Comparison of ENCODE assay signal across 14 cellular contexts in genomic region chr17:29744121-29744520, GRCh38.
DNase-seq lines count a peak whose midpoint lies in the region; ATAC-seq and TF ChIP-seq lines count a peak whose summit lies in the region.
"Had no signal": no experiment of that assay in that cellular context is flagged by ENCODE, and none has a peak within 500 bp of the region (broad histone marks: within the 10 kb centered on the region; RNA-seq: fewer than 3 reads in every experiment).

No MANE protein-coding gene starts in this region.

- no peak overlapping the region for H3K4ac ChIP-seq in neuronal stem cell (ENCODE audit: low read length)

- no peak for TF ChIP-seq POLR2A in heart left ventricle (IDR thresholded peaks at IDR 0.05)

- no peak overlapping the region for H3K23ac ChIP-seq in neuronal stem cell (ENCODE audit: low read depth, low read length, poor library complexity)

- H3K4me1 Mint-ChIP-seq in IgD-negative memory B cell: peaks cover 61 to 76% (median 62%) of the 10 kb centered on the region in 3 donors

- peak overlapping the region; percentile 76 for H3K18ac ChIP-seq in neuronal stem cell (ENCODE audit: low read length)

- no peak overlapping the region for H2BK15ac ChIP-seq in neuronal stem cell (ENCODE audit: low read length)

- H4K8ac ChIP-seq in neuronal stem cell (ENCODE audit: low read depth, low read length): no peak overlapping the region

- H3K27me3 ChIP-seq in A673 (replicated peaks; ENCODE audit: insufficient read depth, low read depth, low read length, poor library complexity) (no peaks in the 10 kb centered on the region), heart left ventricle (no peaks in the 10 kb centered on the region), neuronal stem cell (ENCODE audit: control insufficient read depth in 3 of 3, insufficient read depth in 3 of 3, low read depth in 1 of 3, low read length in 3 of 3) (no peaks in the 10 kb centered on the region)

- H3K27me3 Mint-ChIP-seq in IgD-negative memory B cell: no peaks in the 10 kb centered on the region
- H3K27me3 Mint-ChIP-seq: activated naive CD8-positive, alpha-beta T cell treated with anti-CD3 and anti-CD28 coated beads, Interleukin-2, amount 10 ng/mL, durations not matched to agents 7 days and 5 days; central memory CD8-positive, alpha-beta T cell; stimulated activated naive CD8-positive, alpha-beta T cell treated with anti-CD3 and anti-CD28 coated beads, Interleukin-15, amount 100 ng/mL, for 72 hours had no signal

- peak overlapping the region; percentile 27 for H3K27ac ChIP-seq in A673 (ENCODE audit: low read depth, low read length, poor library complexity, severe bottlenecking)
- H3K27ac ChIP-seq in heart left ventricle: peak overlapping the region; percentile 36 to 86 (median 80)
- no peak overlapping the region for H3K27ac ChIP-seq in neuronal stem cell (replicated peaks; ENCODE audit: low read length)

- no peak for TF ChIP-seq CTCF in A673 (conservative IDR thresholded peaks at IDR 0.05; ENCODE audit: low read depth, low read length)
- TF ChIP-seq CTCF in heart left ventricle (IDR thresholded peaks at IDR 0.05): no peak

- 48 to 66% (median 60%) methylated on average over 9 to 10 of the region's 10 CpGs for WGBS in heart left ventricle, 4 donors
- WGBS in neuronal stem cell (ENCODE audit: extremely low coverage in 2 of 2, insufficient read length in 2 of 2, insufficient replicate concordance in 1 of 2), 2 donors: no CpG with 5 or more reads among the region's 10 CpGs

- H3K9me3 Mint-ChIP-seq in IgD-negative memory B cell: no peaks in the 10 kb centered on the region
- H3K9me3 Mint-ChIP-seq: activated naive CD8-positive, alpha-beta T cell treated with anti-CD3 and anti-CD28 coated beads, Interleukin-2, amount 10 ng/mL, durations not matched to agents 7 days and 5 days; central memory CD8-positive, alpha-beta T cell had no signal

- no peak overlapping the region for H3K14ac ChIP-seq in neuronal stem cell (ENCODE audit: low read length)

- no peak overlapping the region for H3K4me2 ChIP-seq in neuronal stem cell (ENCODE audit: insufficient read depth, low read length, poor library complexity, severe bottlenecking)

- H3K4me3 Mint-ChIP-seq in IgD-negative memory B cell: no peak overlapping the region
- H3K4me3 Mint-ChIP-seq: activated naive CD8-positive, alpha-beta T cell treated with anti-CD3 and anti-CD28 coated beads, Interleukin-2, amount 10 ng/mL, durations not matched to agents 7 days and 5 days; central memory CD8-positive, alpha-beta T cell; stimulated activated naive CD8-positive, alpha-beta T cell treated with anti-CD3 and anti-CD28 coated beads, Interleukin-15, amount 100 ng/mL, for 72 hours had no signal

- peaks cover 79% of the 10 kb centered on the region for H3K4me1 ChIP-seq in A673 (ENCODE audit: insufficient read depth, low read length, poor library complexity, severe bottlenecking)
- peaks cover 0 to 85% (median 63%) of the 10 kb centered on the region in 12 donors for H3K4me1 ChIP-seq in heart left ventricle
- H3K4me1 ChIP-seq in neuronal stem cell (ENCODE audit: control insufficient read depth in 2 of 2, insufficient read depth in 1 of 2, low read depth in 1 of 2, low read length in 2 of 2): peaks cover 7 to 16% of the 10 kb centered on the region in 2 donors

- no peak overlapping the region for H4K91ac ChIP-seq in neuronal stem cell (ENCODE audit: low read depth, low read length, poor library complexity)

- CTCF ChIA-PET in A673 (lab: Charles Lee): no interaction called here
- CTCF ChIA-PET in HEK293T (lab: Yijun Ruan, JAX): interaction anchor here (0.6 to 0.7 kb wide), 2 partner anchors 64 to 302 kb away, joined by 3 read pairs; no protein-coding TSS in a partner anchor

- peaks cover 6% of the 10 kb centered on the region for H3K36me3 Mint-ChIP-seq in IgD-negative memory B cell

- DNase-seq in A673 (ENCODE audit: low spot score) (no peak), heart left ventricle (no peak), neuronal stem cell (ENCODE audit: low spot score) (no peak), HEK293T (ENCODE audit: extremely low spot score) (no peak), NCI-H1092 treated with DMSO at 0.1 percent for 48 hours (lab: John Stamatoyannopoulos, UW) (no peak), T-helper 2 cell (no peak), NCI-H226 (no peak)
- DNase-seq: activated CD4-positive, CD25-positive, alpha-beta regulatory T cell treated with anti-CD3 and anti-CD28 coated beads, Interleukin-2, amount 50 U/mL, for 72 hours; activated naive CD8-positive, alpha-beta T cell treated with anti-CD3 and anti-CD28 coated beads, Interleukin-2, amount 10 ng/mL, durations not matched to agents 7 days and 5 days; GOT3; islet precursor cell; stimulated activated naive CD8-positive, alpha-beta T cell treated with anti-CD3 and anti-CD28 coated beads, Interleukin-15, amount 100 ng/mL, for 72 hours had no signal

- H3K9me3 ChIP-seq in A673 (ENCODE audit: low read depth, low read length, poor library complexity, severe bottlenecking) (no peaks in the 10 kb centered on the region), heart left ventricle (no peaks in the 10 kb centered on the region), neuronal stem cell (replicated peaks in 1 of 2; ENCODE audit: control insufficient read depth in 2 of 2, insufficient read depth in 1 of 2, low read depth in 1 of 2, low read length in 2 of 2) (no peaks in the 10 kb centered on the region)

- H2BK120ac ChIP-seq in neuronal stem cell (ENCODE audit: low read depth, low read length): no peak overlapping the region

- POLR2A ChIA-PET in A673 (lab: Charles Lee; ENCODE audit: low non-redundant PET) (interaction anchor here (0.6 kb wide), 1 partner anchor 746 kb away, joined by 4 read pairs; no protein-coding TSS in a partner anchor), HEK293T (lab: Yijun Ruan, JAX) (interaction anchor here (1.0 to 1.2 kb wide), 2 partner anchors 9 to 105 kb away, joined by 3 read pairs; no protein-coding TSS in a partner anchor)

- no peak overlapping the region for H2BK5ac ChIP-seq in neuronal stem cell (ENCODE audit: low read length)

- intact Hi-C loops in A673 (cut with micrococcal nuclease; ENCODE audit: unreplicated experiment): no loop called here
- intact Hi-C loops in heart left ventricle (cut with DNase I): loop anchor here in 2 of 10 donors (10.0 kb wide), 1 partner anchor 59 kb away; no protein-coding TSS in a partner anchor

- peak overlapping the region; percentile 39 for H2AFZ ChIP-seq in neuronal stem cell (ENCODE audit: low read length)

- peak overlapping the region; percentile 13 to 73 (median 70) for H3K27ac Mint-ChIP-seq in IgD-negative memory B cell
- H3K27ac Mint-ChIP-seq: activated naive CD8-positive, alpha-beta T cell treated with anti-CD3 and anti-CD28 coated beads, Interleukin-2, amount 10 ng/mL, durations not matched to agents 7 days and 5 days had no signal

- H3K9ac ChIP-seq in neuronal stem cell (ENCODE audit: low read depth, low read length, poor library complexity): no peak overlapping the region

- ATAC-seq in heart left ventricle: peak in 2 of 4 donors; percentile 21 to 27

- no peaks in the 10 kb centered on the region for H3K79me1 ChIP-seq in neuronal stem cell (ENCODE audit: low read depth, low read length)

- H2BK12ac ChIP-seq in neuronal stem cell (ENCODE audit: low read length): no peak overlapping the region

- H3K36me3 ChIP-seq in A673 (ENCODE audit: insufficient read depth, low read length, poor library complexity, severe bottlenecking) (no peaks in the 10 kb centered on the region), heart left ventricle (peaks cover 0 to under 1% (median 0%) of the 10 kb centered on the region in 9 donors), neuronal stem cell (replicated peaks in 1 of 2; ENCODE audit: control insufficient read depth in 2 of 2, insufficient read depth in 2 of 2, low read length in 2 of 2) (no peaks in the 10 kb centered on the region)

- H2AK5ac ChIP-seq in neuronal stem cell (ENCODE audit: low read depth, low read length): no peak overlapping the region

- H3K4me3 ChIP-seq in A673 (ENCODE audit: low read depth, low read length, poor library complexity, severe bottlenecking): no peak overlapping the region
- H3K4me3 ChIP-seq in heart left ventricle: peak overlapping the region in 8 of 12 donors; percentile 12 to 36 (median 20)
- H3K4me3 ChIP-seq in neuronal stem cell (ENCODE audit: low read length in 2 of 2): no peak overlapping the region

- BruUV-seq in A673 (replicated peaks; lab: Mats Ljungman, UMichigan): no TSS peak

TF ChIP-seq in HEK293T, 16 proteins besides CTCF, POLR2A, EP300 and RAD21:
- TF ChIP-seq SP1 (IDR thresholded peaks at IDR 0.05) (no peak), FOXM1 (IDR thresholded peaks at IDR 0.05; ENCODE audit: borderline replicate concordance) (no peak), CTBP1 (IDR thresholded peaks at IDR 0.05; ENCODE audit: borderline replicate concordance) (no peak), FOXA1 (IDR thresholded peaks at IDR 0.05) (no peak), PKNOX1 (IDR thresholded peaks at IDR 0.05) (no peak), ARNT (IDR thresholded peaks at IDR 0.05) (no peak), ELF4 (IDR thresholded peaks at IDR 0.05) (no peak), HDGF (IDR thresholded peaks at IDR 0.05; ENCODE audit: borderline replicate concordance) (no peak), BHLHE40 (IDR thresholded peaks at IDR 0.05; ENCODE audit: borderline replicate concordance) (no peak), SUZ12 (IDR thresholded peaks at IDR 0.05) (no peak), FOXK2 (IDR thresholded peaks at IDR 0.05) (no peak), ZNF384 (IDR thresholded peaks at IDR 0.05) (no peak), TARDBP (IDR thresholded peaks at IDR 0.05) (no peak), L3MBTL2 (conservative IDR thresholded peaks at IDR 0.05) (no peak), LEF1 (IDR thresholded peaks at IDR 0.05; ENCODE audit: borderline replicate concordance) (no peak), NFRKB (IDR thresholded peaks at IDR 0.05) (no peak)

Comparison
In these comparisons a context has a peak if more than half of its experiments do, and no peak if none do; other contexts are left out.
1. H3K4me3 ChIP-seq: peak in heart left ventricle (8 of 12); none in A673 (single experiment) and neuronal stem cell (0 of 2).